In the genomic region with DNA sequence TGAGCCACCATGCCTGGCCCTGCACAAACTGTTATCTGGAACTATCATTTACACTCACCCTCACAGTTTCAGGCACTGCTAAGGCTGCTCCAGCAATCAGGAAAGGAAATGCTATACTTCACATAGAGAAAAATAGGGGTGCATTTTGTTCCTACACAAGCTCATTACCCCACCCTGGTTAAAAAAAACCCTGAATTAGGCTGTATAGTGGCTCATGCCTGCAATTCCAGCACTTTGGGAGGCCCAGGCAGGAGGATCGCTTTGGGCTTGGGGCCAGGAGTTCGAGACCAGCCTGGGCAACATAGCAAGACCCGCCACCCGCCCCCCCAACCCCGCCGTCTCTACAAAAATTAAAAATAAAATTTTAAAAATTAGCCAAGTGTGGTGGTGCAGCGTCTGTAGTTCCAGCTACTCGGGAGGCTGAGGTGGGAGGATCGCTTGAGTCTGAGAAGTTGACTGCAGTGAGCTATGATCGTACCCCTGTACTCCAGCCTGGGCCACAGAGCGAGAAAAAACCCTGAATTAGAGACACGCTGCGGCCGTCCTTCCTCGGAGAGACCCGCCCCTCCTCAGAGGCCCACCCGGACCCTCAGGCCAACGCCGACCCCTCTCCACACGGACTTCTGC, we compare ENCODE assay signal across 8 cellular contexts. TPM values are rescaled to one million over a fixed set of nuclear protein-coding genes. Genes with fewer than 3 reads are reported as not detected.
DNase-seq lines count a peak whose midpoint lies in the region; ATAC-seq and TF ChIP-seq lines count a peak whose summit lies in the region.

No MANE protein-coding gene starts in this region.

- H3K4me1 ChIP-seq in ES-I3 (ENCODE audit: insufficient read depth, low read length) (peaks cover 6% of the 10 kb centered on the region; the same call in 1 of the 2 replicates), lung (ENCODE audit: control insufficient read depth in 2 of 2, insufficient read depth in 2 of 2, low read length in 2 of 2) (peaks cover 9 to 11% of the 10 kb centered on the region in 2 donors), vagina (peaks cover 50% of the 10 kb centered on the region)

- H3K27me3 ChIP-seq in brain microvascular endothelial cell (replicated peaks) (no peaks in the 10 kb centered on the region), lung (ENCODE audit: control insufficient read depth, insufficient read depth) (no peaks in the 10 kb centered on the region), vagina (no peaks in the 10 kb centered on the region)

- peak overlapping the region; percentile 94; the same call in 1 of the 2 replicates for H3K9ac ChIP-seq in ES-I3 (ENCODE audit: low read depth, low read length)

- 23 to 24% methylated on average over 20 of the region's 20 CpGs for WGBS in lung, 2 donors

- H3K9me3 ChIP-seq in ES-I3 (ENCODE audit: control insufficient read depth, insufficient read depth, low read length): no peaks in the 10 kb centered on the region
- H3K9me3 ChIP-seq in lung (ENCODE audit: control insufficient read depth in 2 of 2, insufficient read depth in 1 of 2, low read length in 1 of 2): no peaks in the 10 kb centered on the region
- no peaks in the 10 kb centered on the region for H3K9me3 ChIP-seq in vagina

- ATAC-seq in lung (ENCODE audit: insufficient read depth, low FRiP score) (no peak), GM18520 (IDR thresholded peaks at IDR 0.05; ENCODE audit: unreplicated experiment) (no peak)

- in situ Hi-C loops in brain microvascular endothelial cell (cut with HindIII; ENCODE audit: low pct_ligation_motif_present, low sequenced_read_pairs): no loop called here

- H3K36me3 ChIP-seq in ES-I3 (ENCODE audit: insufficient read depth, low read length) (peaks cover 9% of the 10 kb centered on the region), brain microvascular endothelial cell (replicated peaks) (peaks cover 16% of the 10 kb centered on the region), lung (ENCODE audit: control insufficient read depth in 2 of 2, insufficient read depth in 2 of 2, low read length in 2 of 2) (peaks cover 4 to 16% of the 10 kb centered on the region in 2 donors), vagina (peaks cover 0 to 24% of the 10 kb centered on the region in 2 donors)

- intact Hi-C loops in vagina (cut with DNase I): no loop called here

- TF ChIP-seq POLR2A in vagina (IDR thresholded peaks at IDR 0.05): no peak

- TF ChIP-seq CTCF in brain microvascular endothelial cell (IDR thresholded peaks at IDR 0.05; ENCODE audit: low read depth, low read length, missing control alignments): no peak
- TF ChIP-seq CTCF in lung (IDR thresholded peaks at IDR 0.05; ENCODE audit: control extremely low read depth, extremely low read depth): no peak
- TF ChIP-seq CTCF in vagina (IDR thresholded peaks at IDR 0.05): no peak

- peak overlapping the region; percentile 94 for H3K4me3 ChIP-seq in brain microvascular endothelial cell (ENCODE audit: low read depth, low read length)
- H3K4me3 ChIP-seq in lung: peak overlapping the region; percentile 72
- H3K4me3 ChIP-seq in vagina: peak overlapping the region; percentile 91 to 99

- DNase-seq in HT-29 (ENCODE audit: low spot score) (peak; percentile 30), brain microvascular endothelial cell (no peak), lung (ENCODE audit: low spot score) (no peak), vagina (ENCODE audit: extremely low spot score in 2 of 2) (no peak), ecto neural progenitor cell (ENCODE audit: low spot score) (no peak), COLO668 (lab: John Stamatoyannopoulos, UW; ENCODE audit: unreplicated experiment) (no peak)

- peak overlapping the region; percentile 2 for H3K27ac ChIP-seq in brain microvascular endothelial cell
- H3K27ac ChIP-seq in lung (ENCODE audit: low read depth in 1 of 2, low read length in 1 of 2): peak overlapping the region; percentile 73 to 85
- peak overlapping the region; percentile 90 for H3K27ac ChIP-seq in vagina

RNA-seq across cellular contexts. Expression of a gene that starts 0.5 kb away (rescaled TPM):
- total RNA-seq in HT-29 (2014; rRNA removed; shearing (Covaris generic)): 18.2 and 22.3 TPM in 2 replicates
- total RNA-seq in lung (1 to 10 TPM; 4.5 to 6.8 TPM), vagina (6.1 TPM)
- polyA plus RNA-seq in lung: 1 to 10 TPM; 2.8 to 3.4 TPM

RNA-seq across cellular contexts. Expression of a gene that starts 0.7 kb away (rescaled TPM):
- total RNA-seq in HT-29 (2014; rRNA removed; shearing (Covaris generic)): 101 and 112 TPM in 2 replicates
- total RNA-seq in lung (10 to 100 TPM; 18.3 to 36.8 TPM), vagina (23.8 TPM)
- 10 to 100 TPM; 26.1 to 29.3 TPM for polyA plus RNA-seq in lung

RNA-seq across cellular contexts. Expression of a gene that starts 27.9 kb away (rescaled TPM):
- total RNA-seq in HT-29 (2014; rRNA removed; shearing (Covaris generic)): 918 and 1,014 TPM in 2 replicates
- total RNA-seq in lung: 100 to 1,000 TPM; 128 to 208 TPM
- polyA plus RNA-seq in lung: 1,000 to 10,000 TPM in 1 of 2 donors, 100 to 1,000 TPM in 1; 970 to 1,164 TPM
- total RNA-seq in vagina: 463 TPM

RNA-seq across cellular contexts. Expression of a gene that starts 29.3 kb away (rescaled TPM):
- 120 and 130 TPM in 2 replicates for total RNA-seq in HT-29 (2014; rRNA removed; shearing (Covaris generic))
- total RNA-seq in lung (100 to 1,000 TPM in 1 of 2 donors, 10 to 100 TPM in 1; 88.5 to 107 TPM), vagina (52.3 TPM)
- polyA plus RNA-seq in lung: 100 to 1,000 TPM; 124 to 185 TPM

RNA-seq across cellular contexts. Expression of a gene that starts 29.7 kb away (rescaled TPM):
- 51.2 and 57.8 TPM in 2 replicates for total RNA-seq in HT-29 (2014; rRNA removed; shearing (Covaris generic))
- total RNA-seq in lung (10 to 100 TPM; 20.5 to 96.6 TPM), vagina (48.1 TPM)
- polyA plus RNA-seq in lung: 100 to 1,000 TPM; 130 to 191 TPM

Comparison
In these comparisons a context has a peak if more than half of its experiments do, and no peak if none do; other contexts are left out.
1. H3K27ac ChIP-seq: peak in every context shown above with its lines; median percentile 90 in vagina; 79 in lung; 2 in brain microvascular endothelial cell.